In genomic region chr15:55952501-55953274, GRCh38 we compare ENCODE assay signal across 7 cellular contexts. TPM values are rescaled to one million over a fixed set of nuclear protein-coding genes. Genes with fewer than 3 reads are reported as not detected.
DNase-seq lines count a peak whose midpoint lies in the region; ATAC-seq, FAIRE-seq and TF ChIP-seq lines count a peak whose summit lies in the region.
"Not testable (repeated sequence)": the region's sequence is repeated elsewhere in the genome, so short reads cannot be mapped to it uniquely, and the experiment has no call there.

No MANE protein-coding gene starts in this region.

- not testable (repeated sequence) for H2AFZ ChIP-seq in HepG2 (ENCODE audit: low read length)

- intact Hi-C loops in Caco-2 (cut with micrococcal nuclease; ENCODE audit: unreplicated experiment), result loop anchor here (1.0 to 5.0 kb wide), 2 partner anchors 40 to 90 kb away; partner anchors contain the start of gene NEDD4
- intact Hi-C loops in colonic mucosa (cut with DNase I); kidney (cut with DNase I); HepG2 (cut with micrococcal nuclease; ENCODE audit: unreplicated experiment): not testable (repeated sequence)

- peak; percentile 45 for ATAC-seq in activated T-helper 17 cell treated with anti-CD3 and anti-CD28 coated beads, Interleukin-2, amount 50 U/mL, for 72 hours (replicated peaks)
- peak; percentile 98 for ATAC-seq in HepG2

- not testable (repeated sequence) for H3K27me3 Mint-ChIP-seq in Caco-2 (ENCODE audit: insufficient read depth, unreplicated experiment); activated T-helper 17 cell treated with anti-CD3 and anti-CD28 coated beads, Interleukin-2, amount 50 U/mL, for 72 hours; nephron progenitor cell (ENCODE audit: low read depth, poor library complexity)

- H3K27me3 ChIP-seq in Caco-2 (replicated peaks; ENCODE audit: control insufficient read depth, insufficient read depth, low read length); colonic mucosa; HepG2 (ENCODE audit: control insufficient read depth in 1 of 2, insufficient read depth in 2 of 2, low read length in 2 of 2): not testable (repeated sequence)

- H3K9ac ChIP-seq in colonic mucosa (ENCODE audit: low read depth in 2 of 2, low read length in 2 of 2); kidney (ENCODE audit: low read length in 2 of 2): not testable (repeated sequence)
- H3K9ac ChIP-seq in HepG2 (ENCODE audit: insufficient read depth, low read depth, low read length), result peak overlapping the region; percentile 36; the same call in 1 of the 2 replicates

- TF ChIP-seq CTCF in Caco-2 (IDR thresholded peaks at IDR 0.05; ENCODE audit: insufficient read depth in 1 of 2, low read depth in 1 of 2, low read length in 1 of 2, severe bottlenecking in 1 of 2, unreplicated experiment in 1 of 2); colonic mucosa (IDR thresholded peaks at IDR 0.05); kidney (IDR thresholded peaks at IDR 0.05; ENCODE audit: borderline replicate concordance, extremely low read depth, insufficient read depth); HepG2 (CRISPR knock-in tag; IDR thresholded peaks at IDR 0.05); nephron progenitor cell (IDR thresholded peaks at IDR 0.05): not testable (repeated sequence)

- peaks cover 18% of the 10 kb centered on the region for H3K9me3 Mint-ChIP-seq in Caco-2 (ENCODE audit: unreplicated experiment)
- not testable (repeated sequence) for H3K9me3 Mint-ChIP-seq in activated T-helper 17 cell treated with anti-CD3 and anti-CD28 coated beads, Interleukin-2, amount 50 U/mL, for 72 hours
- H3K9me3 Mint-ChIP-seq in nephron progenitor cell, result peaks cover 32% of the 10 kb centered on the region

- not testable (repeated sequence) for H3K36me3 ChIP-seq in Caco-2 (ENCODE audit: control insufficient read depth, insufficient read depth, low read length); colonic mucosa; kidney (ENCODE audit: control insufficient read depth in 1 of 2, insufficient read depth in 2 of 2, low read length in 2 of 2); HepG2 (replicated peaks in 1 of 2; ENCODE audit: control insufficient read depth in 1 of 2, insufficient read depth in 2 of 2, low read length in 2 of 2)

- H3K79me2 ChIP-seq in HepG2 (ENCODE audit: insufficient read depth, low read length), result not testable (repeated sequence)

- DNase-seq in Caco-2 (peak; percentile 60 to 64), LoVo (ENCODE audit: low spot score) (peak; percentile 82), colonic mucosa (peak; percentile 47), HepG2 (ENCODE audit: low spot score) (peak; percentile 98)
- not testable (repeated sequence) for DNase-seq in kidney, nephron progenitor cell

- BruUV-seq in Caco-2 (replicated peaks; lab: Mats Ljungman, UMichigan); HepG2 (replicated peaks; lab: Mats Ljungman, UMichigan): not testable (repeated sequence)

- TF ChIP-seq EP300 in HepG2 (IDR thresholded peaks at IDR 0.05; ENCODE audit: low read depth in 2 of 2, low read length in 2 of 2), result peak in 1 of 2 experiments; percentile 90; a peak in 2 of 4 replicates
- TF ChIP-seq EP300 in HepG2 (CRISPR knock-in tag; IDR thresholded peaks at IDR 0.05; ENCODE audit: borderline replicate concordance), result peak; percentile 68; the same call in 1 of the 2 replicates

- H3K4me2 ChIP-seq in HepG2 (ENCODE audit: low read depth, low read length), result peak overlapping the region; percentile 63

- H3K27ac ChIP-seq in colonic mucosa, result not testable (repeated sequence)
- H3K27ac ChIP-seq in kidney (ENCODE audit: low read depth in 2 of 2, low read length in 2 of 2), result peak overlapping the region in 1 of 2 donors; percentile 8
- H3K27ac ChIP-seq in HepG2 (ENCODE audit: extremely low read length, insufficient read depth, low read length), result peak overlapping the region; percentile 76

- not testable (repeated sequence) for H4K20me1 ChIP-seq in HepG2 (ENCODE audit: insufficient read depth, low read length)

- TF ChIP-seq POLR2A in HepG2 (IDR thresholded peaks at IDR 0.05; ENCODE audit: insufficient read depth in 1 of 2, low read depth in 2 of 2, low read length in 2 of 2), result not testable (repeated sequence)

- H3K4me3 Mint-ChIP-seq in Caco-2 (ENCODE audit: unreplicated experiment), result peak overlapping the region; percentile 54
- not testable (repeated sequence) for H3K4me3 Mint-ChIP-seq in activated T-helper 17 cell treated with anti-CD3 and anti-CD28 coated beads, Interleukin-2, amount 50 U/mL, for 72 hours; nephron progenitor cell

- H3K4me1 ChIP-seq in Caco-2 (peaks cover 30% of the 10 kb centered on the region), HepG2 (ENCODE audit: insufficient read depth, low read length) (peaks cover 51% of the 10 kb centered on the region)
- not testable (repeated sequence) for H3K4me1 ChIP-seq in colonic mucosa; kidney (ENCODE audit: control insufficient read depth in 1 of 2, insufficient read depth in 1 of 2, low read depth in 1 of 2, low read length in 2 of 2)

- WGBS in HepG2 (ENCODE audit: low lambda C conversion rate), result 48% methylated on average over 14 of the region's 14 CpGs

- peaks cover 18% of the 10 kb centered on the region for H3K4me1 Mint-ChIP-seq in Caco-2 (ENCODE audit: low read depth, unreplicated experiment)
- not testable (repeated sequence) for H3K4me1 Mint-ChIP-seq in activated T-helper 17 cell treated with anti-CD3 and anti-CD28 coated beads, Interleukin-2, amount 50 U/mL, for 72 hours; nephron progenitor cell

- in situ Hi-C loops in HepG2 (cut with HindIII; ENCODE audit: extremely low pct_ligation_motif_present, low pct_unique_long_range_greater_than_20kb), result not testable (repeated sequence)

- CTCF ChIA-PET in Caco-2 (lab: Charles Lee); HepG2 (lab: Yijun Ruan, JAX; ENCODE audit: low intra/inter-chr PET ratio, low total read pairs): not testable (repeated sequence)

- TF ChIP-seq RAD21 in HepG2 (CRISPR knock-in tag; IDR thresholded peaks at IDR 0.05), result not testable (repeated sequence)

- not testable (repeated sequence) for FAIRE-seq in kidney (lab: Jason Lieb, UNC)
- FAIRE-seq in HepG2 (lab: Jason Lieb, UNC), result peak; percentile 74

- H3K36me3 Mint-ChIP-seq in Caco-2 (ENCODE audit: insufficient read depth, unreplicated experiment), result peaks cover 29% of the 10 kb centered on the region
- peaks cover 27% of the 10 kb centered on the region for H3K36me3 Mint-ChIP-seq in activated T-helper 17 cell treated with anti-CD3 and anti-CD28 coated beads, Interleukin-2, amount 50 U/mL, for 72 hours (ENCODE audit: low read depth)
- H3K36me3 Mint-ChIP-seq in nephron progenitor cell (ENCODE audit: low read depth), result peaks cover 60% of the 10 kb centered on the region

- H3K27ac Mint-ChIP-seq in Caco-2 (ENCODE audit: unreplicated experiment) (peak overlapping the region; percentile 83), nephron progenitor cell (peak overlapping the region; percentile 46)
- H3K27ac Mint-ChIP-seq in activated T-helper 17 cell treated with anti-CD3 and anti-CD28 coated beads, Interleukin-2, amount 50 U/mL, for 72 hours, result not testable (repeated sequence)

- not testable (repeated sequence) for H3K4me3 ChIP-seq in Caco-2 (ENCODE audit: low read depth, low read length); colonic mucosa
- H3K4me3 ChIP-seq in kidney (ENCODE audit: low read length in 2 of 2) (peak overlapping the region; percentile 49 to 53), HepG2 (replicated peaks in 1 of 3; ENCODE audit: insufficient read depth in 1 of 3, low read depth in 2 of 3, low read length in 3 of 3) (peak overlapping the region in 1 of 3 experiments; percentile 23; a peak in 1 of 6 replicates)

- not testable (repeated sequence) for H3K9me3 ChIP-seq in Caco-2; colonic mucosa; kidney (ENCODE audit: control insufficient read depth in 1 of 2, low read length in 2 of 2); HepG2 (ENCODE audit: low read length)

- POLR2A ChIA-PET in Caco-2 (lab: Charles Lee), result not testable (repeated sequence)
- POLR2A ChIA-PET in HepG2 (lab: Yijun Ruan, JAX), result interaction anchor here (0.6 kb wide), 1 partner anchor 35 kb away, joined by 4 read pairs; no protein-coding TSS in a partner anchor

RNA-seq across cellular contexts. Expression of gene NEDD4, which starts 40.7 kb away (rescaled TPM):
- total RNA-seq in Caco-2 (2022), result 27.0 and 33.9 TPM in 2 replicates
- 10 to 100 TPM; 10.2 to 18.4 TPM for total RNA-seq in activated T-helper 17 cell treated with anti-CD3 and anti-CD28 coated beads, Interleukin-2, amount 50 U/mL, for 72 hours
- total RNA-seq in colonic mucosa, result 10 to 100 TPM; 14.5 to 15.3 TPM
- 22.3 TPM for total RNA-seq in kidney
- 3.3 TPM for polyA plus RNA-seq in kidney (ENCODE audit: insufficient read depth, low read depth, low replicate concordance)
- 13.0 and 25.6 TPM in 2 replicates for total RNA-seq in HepG2 (2016; rRNA removed; fragmentation: Illumina TruSeq; extraction: Trizol)
- total RNA-seq in HepG2 (2016; cell fraction: cytosol; rRNA removed; fragmentation: Illumina TruSeq; extraction: Trizol; ENCODE audit: low read depth), result 1.4 and 2.6 TPM in 2 replicates
- total RNA-seq in HepG2 (2016; cell fraction: insoluble cytoplasmic fraction; rRNA removed; fragmentation: Illumina TruSeq; extraction: Trizol), result 15.1 and 23.4 TPM in 2 replicates
- total RNA-seq in HepG2 (2016; cell fraction: membrane; rRNA removed; fragmentation: Illumina TruSeq; extraction: Trizol), result 5.2 and 6.1 TPM in 2 replicates
- total RNA-seq in HepG2 (2016; cell fraction: nucleus; rRNA removed; fragmentation: Illumina TruSeq; extraction: Trizol), result 13.0 and 15.3 TPM in 2 replicates
- 9.8 and 10.4 TPM in 2 replicates for polyA plus RNA-seq in HepG2 (2011; rRNA removed)
- 5.1 and 8.3 TPM in 2 replicates for polyA plus RNA-seq in HepG2 (2011; cell fraction: cytosol; rRNA removed)
- 5.3 and 7.5 TPM in 2 replicates for polyA plus RNA-seq in HepG2 (2011; cell fraction: nucleus; rRNA removed)
- polyA plus RNA-seq in HepG2 (2012), result 11.3 and 12.5 TPM in 2 replicates
- polyA plus RNA-seq in HepG2 (2016; cell fraction: cytosol; fragmentation: Illumina TruSeq; extraction: Trizol; ENCODE audit: low read depth), result 0.52 and 0.64 TPM in 2 replicates
- polyA plus RNA-seq in HepG2 (2016; cell fraction: insoluble cytoplasmic fraction; fragmentation: Illumina TruSeq; extraction: Trizol; ENCODE audit: low read depth), result 11.3 TPM in 2 replicates
- 2.3 and 2.5 TPM in 2 replicates for polyA plus RNA-seq in HepG2 (2016; cell fraction: membrane; fragmentation: Illumina TruSeq; extraction: Trizol; ENCODE audit: low read depth)
- 8.8 and 9.7 TPM in 2 replicates for polyA plus RNA-seq in HepG2 (2016; cell fraction: nucleus; fragmentation: Illumina TruSeq; extraction: Trizol; ENCODE audit: insufficient read depth, low read depth)
- polyA minus RNA-seq in HepG2 (2011; rRNA and poly(A)+ RNA removed; ENCODE audit: low replicate concordance), result 7.6 and 24.3 TPM in 2 replicates
- 10.1 and 10.7 TPM in 2 replicates for polyA minus RNA-seq in HepG2 (2011; cell fraction: cytosol; rRNA and poly(A)+ RNA removed)
- polyA minus RNA-seq in HepG2 (2011; cell fraction: nucleus; rRNA and poly(A)+ RNA removed), result 30.1 and 38.0 TPM in 2 replicates
